17 cellular contexts compared by ENCODE assay signal in genomic region chr18:12470382-12471090, GRCh38.
DNase-seq lines count a peak whose midpoint lies in the region; ATAC-seq and TF ChIP-seq lines count a peak whose summit lies in the region.
"Had no signal": no experiment of that assay in that cellular context is flagged by ENCODE, and none has a peak within 500 bp of the region (broad histone marks: within the 10 kb centered on the region; RNA-seq: fewer than 3 reads in every experiment).

No MANE protein-coding gene starts in this region.

- no peak for ATAC-seq in GM21423 (IDR thresholded peaks at IDR 0.05; ENCODE audit: unreplicated experiment)
- ATAC-seq: lower lobe of right lung, PC-3, right lobe of liver had no signal

- H3K36me3 ChIP-seq in HUES64 (ENCODE audit: insufficient read depth, low read length): no peaks in the 10 kb centered on the region
- H3K36me3 ChIP-seq in adipocyte (ENCODE audit: control insufficient read depth, insufficient read depth, low read length, severe bottlenecking): peaks cover 8% of the 10 kb centered on the region
- H3K36me3 ChIP-seq: neutrophil, right lobe of liver, thyroid gland had no signal

- no peak for TF ChIP-seq CTCF in fibroblast of the aortic adventitia (IDR thresholded peaks at IDR 0.05; ENCODE audit: insufficient read depth, low read length)

- no peaks in the 10 kb centered on the region for H3K9me3 ChIP-seq in HUES64 (ENCODE audit: insufficient read depth, low read depth, low read length)
- H3K9me3 ChIP-seq in adipocyte (ENCODE audit: control insufficient read depth, low read length): no peaks in the 10 kb centered on the region
- H3K9me3 ChIP-seq: lower lobe of right lung, neutrophil, right lobe of liver, thyroid gland had no signal

- no peaks in the 10 kb centered on the region for H3K4me1 ChIP-seq in HUES64 (ENCODE audit: insufficient read depth, low read length)
- H3K4me1 ChIP-seq in adipocyte (ENCODE audit: control insufficient read depth, insufficient read depth, low read length): peaks cover 20% of the 10 kb centered on the region
- H3K4me1 ChIP-seq: lower lobe of right lung, right lobe of liver, thyroid gland had no signal

- H3K4me3 ChIP-seq in HUES64 (ENCODE audit: low read length): no peak overlapping the region
- peak overlapping the region; percentile 18 for H3K4me3 ChIP-seq in adipocyte (ENCODE audit: low read length)
- H3K4me3 ChIP-seq in fibroblast of the aortic adventitia (ENCODE audit: low read depth, low read length): no peak overlapping the region
- H3K4me3 ChIP-seq: lower lobe of right lung, right lobe of liver, thyroid gland had no signal

- no peak overlapping the region for H3K9ac ChIP-seq in HUES64 (ENCODE audit: low read depth, low read length)
- peak overlapping the region; percentile 53 for H3K9ac ChIP-seq in adipocyte (ENCODE audit: low read length)

- H3K27me3 ChIP-seq in HUES64 (ENCODE audit: insufficient read depth, low read length) (no peaks in the 10 kb centered on the region), adipocyte (replicated peaks; ENCODE audit: control insufficient read depth, insufficient read depth, low read length) (no peaks in the 10 kb centered on the region)
- H3K27me3 ChIP-seq: neutrophil, right lobe of liver, thyroid gland had no signal

- WGBS in HUES64: 93% methylated on average over 7 of the region's 7 CpGs

- DNase-seq in adipocyte (ENCODE audit: low read depth) (no peak), fibroblast of the aortic adventitia (ENCODE audit: low read depth) (peak; percentile 18), pons (ENCODE audit: low spot score) (peak; percentile 58), GDM1 (lab: John Stamatoyannopoulos, UW) (no peak), NCI-H1436 treated with DMSO at 0.1 percent for 48 hours (lab: John Stamatoyannopoulos, UW) (no peak)
- no peak for DNase-seq in effector CD4-positive, alpha-beta T cell
- DNase-seq: aorta; DMS153; lower lobe of right lung; NCI-H2029; PC-3; right lobe of liver; stimulated activated CD4-positive, alpha-beta T cell treated with anti-CD3 and anti-CD28 coated beads, Interleukin-4, amount 100 ng/mL, for 24 hours; thyroid gland had no signal

- H3K27ac ChIP-seq in HUES64 (ENCODE audit: low read depth, low read length): peak overlapping the region; percentile 27; the same call in 1 of the 2 replicates
- H3K27ac ChIP-seq: lower lobe of right lung, neutrophil, right lobe of liver, thyroid gland had no signal

Comparison
In these comparisons a context has a peak if more than half of its experiments do, and no peak if none do; other contexts are left out.
1. DNase-seq: peak in fibroblast of the aortic adventitia (single experiment) and pons (single experiment); none in adipocyte (single experiment), GDM1 (single experiment), NCI-H1436 treated with DMSO at 0.1 percent for 48 hours (single experiment) and effector CD4-positive, alpha-beta T cell (single experiment).